1 cellular context compared by ENCODE assay signal in the genomic region with DNA sequence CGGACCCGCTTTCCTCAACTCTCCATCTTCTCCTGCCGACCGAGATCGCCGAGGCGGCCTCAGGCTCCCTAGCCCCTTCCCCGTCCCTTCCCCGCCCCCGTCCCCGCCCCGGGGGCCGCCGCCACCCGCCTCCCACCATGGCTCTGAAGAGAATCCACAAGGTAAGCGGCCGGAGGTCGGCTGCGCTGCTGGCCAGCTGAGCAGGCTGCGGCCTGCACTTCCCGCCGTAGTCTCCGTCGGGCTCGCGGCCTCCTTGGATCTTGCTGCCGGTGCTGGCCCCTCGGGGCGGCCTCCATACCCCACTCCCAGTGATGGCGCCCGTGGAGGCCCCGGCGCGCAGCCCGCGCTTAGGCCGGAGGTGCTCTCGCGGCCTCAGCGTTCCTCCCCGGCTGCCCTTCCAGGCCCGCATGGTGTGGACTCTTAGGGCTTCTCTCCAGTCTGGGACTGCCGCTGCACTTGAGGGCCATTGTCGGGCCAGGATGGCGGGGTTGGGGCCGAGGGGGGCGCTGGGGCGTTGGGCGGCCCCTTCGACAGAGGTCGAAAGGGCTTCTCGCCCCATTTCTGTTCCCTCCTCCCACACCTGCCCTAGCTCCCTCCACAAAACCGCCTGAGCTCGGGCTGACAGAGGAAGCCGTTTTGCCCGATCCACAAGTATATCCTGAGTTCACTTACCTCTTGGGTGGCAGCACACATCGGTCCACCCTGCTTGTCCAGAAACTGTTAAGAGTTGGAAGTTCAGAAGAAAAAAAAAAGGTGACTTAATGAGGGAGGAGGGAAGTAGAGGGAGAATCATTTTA.
TF ChIP-seq lines count a peak whose summit lies in the region.

No MANE protein-coding gene starts in this region.

TF ChIP-seq in HEK293, 187 proteins besides CTCF, POLR2A, EP300 and RAD21 (continued from another document):
- TF ChIP-seq AEBP2 (tag by site-specific recombination; IDR thresholded peaks at IDR 0.05; ENCODE audit: borderline replicate concordance), result no peak
- TF ChIP-seq ZEB2 (tag by site-specific recombination; IDR thresholded peaks at IDR 0.05), result no peak
- no peak for TF ChIP-seq ZNF792 (tag by site-specific recombination; IDR thresholded peaks at IDR 0.05)
- peak; percentile 45 for TF ChIP-seq ZBTB26 (tag by site-specific recombination; optimal IDR thresholded peaks at IDR 0.05)
- TF ChIP-seq, protein P1, sequence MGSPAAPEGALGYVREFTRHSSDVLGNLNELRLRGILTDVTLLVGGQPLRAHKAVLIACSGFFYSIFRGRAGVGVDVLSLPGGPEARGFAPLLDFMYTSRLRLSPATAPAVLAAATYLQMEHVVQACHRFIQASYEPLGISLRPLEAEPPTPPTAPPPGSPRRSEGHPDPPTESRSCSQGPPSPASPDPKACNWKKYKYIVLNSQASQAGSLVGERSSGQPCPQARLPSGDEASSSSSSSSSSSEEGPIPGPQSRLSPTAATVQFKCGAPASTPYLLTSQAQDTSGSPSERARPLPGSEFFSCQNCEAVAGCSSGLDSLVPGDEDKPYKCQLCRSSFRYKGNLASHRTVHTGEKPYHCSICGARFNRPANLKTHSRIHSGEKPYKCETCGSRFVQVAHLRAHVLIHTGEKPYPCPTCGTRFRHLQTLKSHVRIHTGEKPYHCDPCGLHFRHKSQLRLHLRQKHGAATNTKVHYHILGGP (tag by site-specific recombination; IDR thresholded peaks at IDR 0.05), result no peak
- TF ChIP-seq ZNF423 (tag by site-specific recombination; IDR thresholded peaks at IDR 0.05), result no peak
- no peak for TF ChIP-seq ZNF121 (tag by site-specific recombination; IDR thresholded peaks at IDR 0.05)
- TF ChIP-seq ZNF837 (tag by site-specific recombination; IDR thresholded peaks at IDR 0.05), result no peak
- no peak for TF ChIP-seq ZNF777 (tag by site-specific recombination; IDR thresholded peaks at IDR 0.05; ENCODE audit: borderline replicate concordance)
- no peak for TF ChIP-seq FEZF1 (tag by site-specific recombination; IDR thresholded peaks at IDR 0.05)
